Comparison of ENCODE assay signal across 23 cellular contexts in the genomic region with DNA sequence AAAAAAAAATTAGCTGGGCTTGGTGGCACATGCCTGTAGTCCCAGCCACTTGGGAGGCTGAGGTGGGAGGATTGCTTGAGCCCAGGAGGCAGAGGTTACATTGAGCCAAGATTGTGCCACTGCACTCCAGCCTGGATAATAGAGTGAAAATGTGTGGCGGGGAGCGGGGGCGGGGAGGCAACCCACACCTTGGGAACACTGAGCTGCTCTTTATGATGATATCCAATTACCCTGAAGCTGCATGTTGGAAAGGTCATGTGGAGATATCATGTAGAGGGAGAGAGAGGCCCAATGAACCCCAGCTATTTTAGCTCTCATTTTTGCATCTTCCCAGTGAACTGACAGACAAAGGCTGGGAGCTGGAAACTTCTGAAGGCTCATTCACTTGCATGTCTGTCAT. TPM values are rescaled to one million over a fixed set of nuclear protein-coding genes. Genes with fewer than 3 reads are reported as not detected.
"Had no signal": no experiment of that assay in that cellular context is flagged by ENCODE, and none has a peak within 500 bp of the region (broad histone marks: within the 10 kb centered on the region; RNA-seq: fewer than 3 reads in every experiment).

No MANE protein-coding gene starts in this region.

- FAIRE-seq: HepG2, RCC 7860 had no signal

- H3K4me1 ChIP-seq: SJSA1 had no signal

- DNase-seq: IMR-90, Karpas-422, KG1, MG63, NCI-H1092, NCI-H1105 treated with DMSO at 0.1 percent for 48 hours, NCI-H1417 treated with DMSO at 0.1 percent for 48 hours, NCI-H146, NCI-H1694 treated with DMSO at 0.1 percent for 48 hours, NCI-H1930, NCI-H2081, NCI-H2227 treated with DMSO at 0.1 percent for 48 hours, NCI-H524, NCI-H526 treated with DMSO at 0.1 percent for 48 hours, NCI-H774, Right ventricle myocardium superior, RPMI8226, SIG-M5 had no signal

- H3K36me3 ChIP-seq: MG63, SJSA1 had no signal

- H3K4me3 ChIP-seq: MG63, SJSA1, SK-N-MC had no signal

- H3K27me3 ChIP-seq: SJSA1 had no signal

- ATAC-seq: HepG2 had no signal

- H3K27ac ChIP-seq: SJSA1, SK-N-MC had no signal

- H3K9me3 ChIP-seq: MG63, SJSA1 had no signal

RNA-seq across cellular contexts. Expression of a gene that starts 48.3 kb away (rescaled TPM):
- total RNA-seq: IMR-90, NCI-H460, Right ventricle myocardium superior, SJSA1 had no signal
- polyA plus RNA-seq: IMR-90 had no signal
